21 cellular contexts compared by ENCODE assay signal in genomic region chr12:9184276-9184675, GRCh38. TPM values are rescaled to one million over a fixed set of nuclear protein-coding genes. Genes with fewer than 3 reads are reported as not detected.
"Had no signal": no experiment of that assay in that cellular context is flagged by ENCODE, and none has a peak within 500 bp of the region (broad histone marks: within the 10 kb centered on the region; RNA-seq: fewer than 3 reads in every experiment).

No MANE protein-coding gene starts in this region.

- H3K4me3 Mint-ChIP-seq: activated naive CD8-positive, alpha-beta T cell treated with anti-CD3 and anti-CD28 coated beads, Interleukin-2, amount 10 ng/mL, durations not matched to agents 7 days and 5 days; activated T-helper 17 cell treated with anti-CD3 and anti-CD28 coated beads, Interleukin-2, amount 50 U/mL, for 72 hours; natural killer cell treated with Interleukin-12 subunit alpha and Interleukin-12 subunit beta and Interleukin-15 and Interleukin-18, amount 100 ng/mL, for 72 hours; T-cell; T-helper 2 cell treated with Interferon-gamma antibody and Interleukin-4, amounts not matched to agents 5 μg/mL and 100 μg/mL, for 36 hours had no signal

- H3K27me3 Mint-ChIP-seq: activated T-helper 17 cell treated with anti-CD3 and anti-CD28 coated beads, Interleukin-2, amount 50 U/mL, for 72 hours; natural killer cell treated with Interleukin-12 subunit alpha and Interleukin-12 subunit beta and Interleukin-15 and Interleukin-18, amount 100 ng/mL, for 72 hours had no signal

- H3K4me3 ChIP-seq: coronary artery, heart right ventricle, pancreas, psoas muscle had no signal

- H3K4me1 Mint-ChIP-seq: activated naive CD8-positive, alpha-beta T cell treated with anti-CD3 and anti-CD28 coated beads, Interleukin-2, amount 10 ng/mL, durations not matched to agents 7 days and 5 days; activated T-helper 17 cell treated with anti-CD3 and anti-CD28 coated beads, Interleukin-2, amount 50 U/mL, for 72 hours; T-cell had no signal

- H3K27me3 ChIP-seq: heart right ventricle, pancreas had no signal

- H3K9me3 ChIP-seq: pancreas, psoas muscle had no signal

- DNase-seq: activated CD4-positive, alpha-beta T cell treated with anti-CD3 and anti-CD28 coated beads, Interleukin-2, amount 50 U/mL, for 48 hours; activated CD4-positive, CD25-positive, alpha-beta regulatory T cell treated with anti-CD3 and anti-CD28 coated beads, Interleukin-2, amount 50 U/mL, for 72 hours; activated naive CD8-positive, alpha-beta T cell treated with anti-CD3 and anti-CD28 coated beads, Interleukin-2, amount 10 ng/mL, durations not matched to agents 7 days and 5 days; amygdala; cerebellar nuclear complex; heart right ventricle; islet precursor cell; left cardiac atrium; pancreas; psoas muscle; stimulated activated CD4-positive, alpha-beta T cell treated with anti-CD3 and anti-CD28 coated beads, Interleukin-12 subunit alpha, Interleukin-12 subunit beta, amount 100 ng/mL, for 4 hours; stimulated activated naive CD4-positive, alpha-beta T cell; T-cell had no signal

- ATAC-seq: activated T-helper 17 cell treated with anti-CD3 and anti-CD28 coated beads, Interleukin-2, amount 50 U/mL, for 72 hours; heart right ventricle; left cardiac atrium; pancreas; psoas muscle; right cardiac atrium; T-cell had no signal

- H3K4me1 ChIP-seq: heart right ventricle, pancreas, psoas muscle had no signal

- FAIRE-seq: pancreas had no signal

- H3K27ac Mint-ChIP-seq: activated naive CD8-positive, alpha-beta T cell treated with anti-CD3 and anti-CD28 coated beads, Interleukin-2, amount 10 ng/mL, durations not matched to agents 7 days and 5 days; activated T-helper 17 cell treated with anti-CD3 and anti-CD28 coated beads, Interleukin-2, amount 50 U/mL, for 72 hours; natural killer cell treated with Interleukin-12 subunit alpha and Interleukin-12 subunit beta and Interleukin-15 and Interleukin-18, amount 100 ng/mL, for 72 hours; T-cell; T-helper 2 cell treated with Interferon-gamma antibody and Interleukin-4, amounts not matched to agents 5 μg/mL and 100 μg/mL, for 36 hours had no signal

- H3K36me3 ChIP-seq: heart right ventricle, pancreas had no signal

- H3K27ac ChIP-seq: coronary artery, heart right ventricle, pancreas, psoas muscle, VCaP had no signal

RNA-seq across cellular contexts. Expression of gene PZP, which starts 23.9 kb away (rescaled TPM):
- total RNA-seq: activated naive CD8-positive, alpha-beta T cell treated with anti-CD3 and anti-CD28 coated beads, Interleukin-2, amount 10 ng/mL, durations not matched to agents 7 days and 5 days; activated T-helper 17 cell treated with anti-CD3 and anti-CD28 coated beads, Interleukin-2, amount 50 U/mL, for 72 hours; epithelial cell of proximal tubule; fibroblast of villous mesenchyme; natural killer cell treated with Interleukin-12 subunit alpha and Interleukin-12 subunit beta and Interleukin-15 and Interleukin-18, amount 100 ng/mL, for 72 hours; T-cell had no signal
